Comparison of ENCODE assay signal across 6 cellular contexts in genomic region chr11:118998388-118998717, GRCh38. TPM values are rescaled to one million over a fixed set of nuclear protein-coding genes. Genes with fewer than 3 reads are reported as not detected.
DNase-seq lines count a peak whose midpoint lies in the region; ATAC-seq and TF ChIP-seq lines count a peak whose summit lies in the region.

No MANE protein-coding gene starts in this region.

- TF ChIP-seq CTCF in mesothelial cell of epicardium (IDR thresholded peaks at IDR 0.05; ENCODE audit: unreplicated experiment), result no peak

- peaks cover 30% of the 10 kb centered on the region for H3K4me1 Mint-ChIP-seq in mesothelial cell of epicardium

- peak overlapping the region; percentile 96 to 99 for H3K27ac Mint-ChIP-seq in activated naive CD4-positive, alpha-beta T cell treated with anti-CD3 and anti-CD28 coated beads, Interleukin-2, amount 50 U/mL, for 72 hours
- peak overlapping the region; percentile 96 for H3K27ac Mint-ChIP-seq in mesothelial cell of epicardium

- no peaks in the 10 kb centered on the region for H3K27me3 Mint-ChIP-seq in mesothelial cell of epicardium (ENCODE audit: low read depth)

- peak overlapping the region; percentile 91 for H3K4me3 Mint-ChIP-seq in mesothelial cell of epicardium

- H3K9me3 Mint-ChIP-seq in activated naive CD4-positive, alpha-beta T cell treated with anti-CD3 and anti-CD28 coated beads, Interleukin-2, amount 50 U/mL, for 72 hours, result peaks cover 0 to 4% of the 10 kb centered on the region in 2 donors
- H3K9me3 Mint-ChIP-seq in mesothelial cell of epicardium, result peaks cover 4% of the 10 kb centered on the region

- DNase-seq in DMS 273 (lab: John Stamatoyannopoulos, UW; ENCODE audit: unreplicated experiment), result peak; percentile 37
- DNase-seq in DMS 273 treated with DMSO at 0.1 percent for 48 hours (lab: John Stamatoyannopoulos, UW), result no peak
- no peak for DNase-seq in activated naive CD4-positive, alpha-beta T cell treated with anti-CD3 and anti-CD28 coated beads, Interleukin-2, amount 50 U/mL, for 72 hours (ENCODE audit: low spot score in 2 of 2)
- no peak for DNase-seq in mesothelial cell of epicardium (ENCODE audit: low spot score in 2 of 2, unreplicated experiment in 2 of 2)
- DNase-seq in NCI-H1092 treated with DMSO at 0.1 percent for 48 hours (lab: John Stamatoyannopoulos, UW), result no peak
- DNase-seq in epidermal melanocyte (ENCODE audit: insufficient read length, low spot score), result no peak

- peak in 1 of 2 donors; percentile 4 for ATAC-seq in activated naive CD4-positive, alpha-beta T cell treated with anti-CD3 and anti-CD28 coated beads, Interleukin-2, amount 50 U/mL, for 72 hours

- peaks cover 41 to 46% of the 10 kb centered on the region in 2 donors for H3K36me3 Mint-ChIP-seq in activated naive CD4-positive, alpha-beta T cell treated with anti-CD3 and anti-CD28 coated beads, Interleukin-2, amount 50 U/mL, for 72 hours
- H3K36me3 Mint-ChIP-seq in mesothelial cell of epicardium, result peaks cover 12% of the 10 kb centered on the region

RNA-seq across cellular contexts. Expression of gene CENATAC, which starts 0.4 kb away (rescaled TPM):
- 10 to 100 TPM; 39.0 to 60.1 TPM for total RNA-seq in activated naive CD4-positive, alpha-beta T cell treated with anti-CD3 and anti-CD28 coated beads, Interleukin-2, amount 50 U/mL, for 72 hours
- total RNA-seq in mesothelial cell of epicardium, result 65.7 to 69.1 TPM (median 66.3 TPM) in 3 replicates

RNA-seq across cellular contexts. Expression of gene RPS25, which starts 19.8 kb away (rescaled TPM):
- total RNA-seq in activated naive CD4-positive, alpha-beta T cell treated with anti-CD3 and anti-CD28 coated beads, Interleukin-2, amount 50 U/mL, for 72 hours, result 1,000 to 10,000 TPM; 1,843 to 2,330 TPM
- total RNA-seq in mesothelial cell of epicardium, result 1,201 to 1,234 TPM (median 1,218 TPM) in 3 replicates

RNA-seq across cellular contexts. Expression of gene TRAPPC4, which starts 20.2 kb away (rescaled TPM):
- 100 to 1,000 TPM in 1 of 2 donors, 10 to 100 TPM in 1; 67.3 to 123 TPM for total RNA-seq in activated naive CD4-positive, alpha-beta T cell treated with anti-CD3 and anti-CD28 coated beads, Interleukin-2, amount 50 U/mL, for 72 hours
- total RNA-seq in mesothelial cell of epicardium, result 53.9 to 56.5 TPM (median 54.5 TPM) in 3 replicates

RNA-seq across cellular contexts. Expression of gene FOXR1, which starts 26.8 kb away (rescaled TPM):
- not detected for total RNA-seq in activated naive CD4-positive, alpha-beta T cell treated with anti-CD3 and anti-CD28 coated beads, Interleukin-2, amount 50 U/mL, for 72 hours
- not detected in 3 replicates for total RNA-seq in mesothelial cell of epicardium

RNA-seq across cellular contexts. Expression of gene SLC37A4, which starts 32.3 kb away (rescaled TPM):
- total RNA-seq in activated naive CD4-positive, alpha-beta T cell treated with anti-CD3 and anti-CD28 coated beads, Interleukin-2, amount 50 U/mL, for 72 hours, result 10 to 100 TPM; 22.3 to 33.4 TPM
- total RNA-seq in mesothelial cell of epicardium, result 29.6 to 35.3 TPM (median 33.2 TPM) in 3 replicates
